In the genomic region with DNA sequence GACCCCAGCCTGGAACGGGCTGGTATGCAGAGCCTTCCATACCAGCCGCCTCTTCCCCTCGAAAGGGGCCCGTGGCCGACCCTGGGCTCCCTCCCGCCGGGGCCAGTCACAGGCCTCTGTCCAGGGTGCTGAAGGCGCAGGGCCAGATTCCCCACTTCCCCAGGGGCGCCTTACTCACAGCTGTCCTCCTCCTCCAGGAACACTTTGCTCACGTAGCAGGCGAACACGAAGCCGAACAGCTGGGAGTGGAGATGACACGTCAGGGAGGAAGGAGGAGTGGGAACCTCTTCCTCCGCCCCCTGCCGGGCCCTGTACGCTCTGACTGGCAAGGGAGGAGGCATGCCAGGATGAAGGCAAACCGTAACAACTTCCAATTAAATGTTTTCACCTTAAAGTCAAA, we compare ENCODE assay signal across 8 cellular contexts. TPM values are rescaled to one million over a fixed set of nuclear protein-coding genes. Genes with fewer than 3 reads are reported as not detected.
DNase-seq lines count a peak whose midpoint lies in the region; ATAC-seq and TF ChIP-seq lines count a peak whose summit lies in the region.

No MANE protein-coding gene starts in this region.

- peak overlapping the region; percentile 69 for H3K4me3 Mint-ChIP-seq in WTC11
- peak overlapping the region; percentile 52 for H3K4me3 Mint-ChIP-seq in chondrocyte (ENCODE audit: unreplicated experiment)

- H3K4me3 ChIP-seq in NB4 (ENCODE audit: low read depth, low read length) = no peak overlapping the region

- POLR2A ChIA-PET in WTC11 (lab: Charles Lee) = interaction anchor here (2.0 kb wide), 1 partner anchor 114 kb away, joined by 9 read pairs; a partner anchor contains a TSS

- H3K36me3 Mint-ChIP-seq in WTC11 (peaks cover 8% of the 10 kb centered on the region), chondrocyte (ENCODE audit: low read depth) (no peaks in the 10 kb centered on the region)

- peak; percentile 91 for DNase-seq in GM03348 (ENCODE audit: low spot score)
- peak; percentile 81 for DNase-seq in NB4 (ENCODE audit: low read depth)
- peak; percentile 90 for DNase-seq in WTC11 (ENCODE audit: low spot score)
- DNase-seq in chondrocyte (ENCODE audit: low spot score) = no peak
- DNase-seq in left kidney (ENCODE audit: low read depth, low spot score) = peak; percentile 98
- DNase-seq in stimulated activated CD4-positive, alpha-beta T cell treated with anti-CD3 and anti-CD28 coated beads, Interleukin-4, amount 100 ng/mL, for 24 hours = peak; percentile 43

- CTCF ChIA-PET in WTC11 (lab: Charles Lee) = interaction anchor here (0.6 to 5.0 kb wide), 26 partner anchors 10 to 367 kb away, joined by 3 to 69 read pairs (median 6); a partner anchor contains a TSS

- 0 out of 2 replicates have a peak, but pooled peaks cover 2% of the 10 kb centered on the region for H3K4me1 Mint-ChIP-seq in WTC11
- H3K4me1 Mint-ChIP-seq in chondrocyte (ENCODE audit: low read depth) = peaks cover 8% of the 10 kb centered on the region

- H3K27ac Mint-ChIP-seq in WTC11 = no peak overlapping the region
- no peak overlapping the region for H3K27ac Mint-ChIP-seq in chondrocyte (ENCODE audit: unreplicated experiment)

- TF ChIP-seq CTCF in NB4 (IDR thresholded peaks at IDR 0.05; ENCODE audit: low read depth, low read length) = no peak
- no peak for TF ChIP-seq CTCF in WTC11 (IDR thresholded peaks at IDR 0.05)
- peak; percentile 67 for TF ChIP-seq CTCF in chondrocyte (IDR thresholded peaks at IDR 0.05)

- no peak for TF ChIP-seq POLR2A in NB4 (IDR thresholded peaks at IDR 0.05; ENCODE audit: extremely low read depth, insufficient read length)

- peak; percentile 70 for ATAC-seq in WTC11
- ATAC-seq in HG03039 (IDR thresholded peaks at IDR 0.05; ENCODE audit: unreplicated experiment) = no peak
- no peak for ATAC-seq in GM21529 (IDR thresholded peaks at IDR 0.05; ENCODE audit: unreplicated experiment)

- H3K9me3 Mint-ChIP-seq in WTC11 (peaks cover 4% of the 10 kb centered on the region), chondrocyte (ENCODE audit: low read depth) (no peaks in the 10 kb centered on the region)

- H3K27me3 Mint-ChIP-seq in WTC11 (ENCODE audit: low read depth) (0 out of 2 replicates have a peak, but pooled peaks cover 4% of the 10 kb centered on the region), chondrocyte (ENCODE audit: low read depth) (peaks cover 6% of the 10 kb centered on the region)

TF ChIP-seq in WTC11, 78 proteins besides CTCF, POLR2A, EP300 and RAD21 (continues in another document):
- no peak for TF ChIP-seq ZNF423 (CRISPR knock-in tag; IDR thresholded peaks at IDR 0.05)
- TF ChIP-seq, protein P1, sequence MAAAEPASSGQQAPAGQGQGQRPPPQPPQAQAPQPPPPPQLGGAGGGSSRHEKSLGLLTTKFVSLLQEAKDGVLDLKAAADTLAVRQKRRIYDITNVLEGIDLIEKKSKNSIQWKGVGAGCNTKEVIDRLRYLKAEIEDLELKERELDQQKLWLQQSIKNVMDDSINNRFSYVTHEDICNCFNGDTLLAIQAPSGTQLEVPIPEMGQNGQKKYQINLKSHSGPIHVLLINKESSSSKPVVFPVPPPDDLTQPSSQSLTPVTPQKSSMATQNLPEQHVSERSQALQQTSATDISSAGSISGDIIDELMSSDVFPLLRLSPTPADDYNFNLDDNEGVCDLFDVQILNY (CRISPR knock-in tag; IDR thresholded peaks at IDR 0.05) = no peak
- TF ChIP-seq, protein P2, sequence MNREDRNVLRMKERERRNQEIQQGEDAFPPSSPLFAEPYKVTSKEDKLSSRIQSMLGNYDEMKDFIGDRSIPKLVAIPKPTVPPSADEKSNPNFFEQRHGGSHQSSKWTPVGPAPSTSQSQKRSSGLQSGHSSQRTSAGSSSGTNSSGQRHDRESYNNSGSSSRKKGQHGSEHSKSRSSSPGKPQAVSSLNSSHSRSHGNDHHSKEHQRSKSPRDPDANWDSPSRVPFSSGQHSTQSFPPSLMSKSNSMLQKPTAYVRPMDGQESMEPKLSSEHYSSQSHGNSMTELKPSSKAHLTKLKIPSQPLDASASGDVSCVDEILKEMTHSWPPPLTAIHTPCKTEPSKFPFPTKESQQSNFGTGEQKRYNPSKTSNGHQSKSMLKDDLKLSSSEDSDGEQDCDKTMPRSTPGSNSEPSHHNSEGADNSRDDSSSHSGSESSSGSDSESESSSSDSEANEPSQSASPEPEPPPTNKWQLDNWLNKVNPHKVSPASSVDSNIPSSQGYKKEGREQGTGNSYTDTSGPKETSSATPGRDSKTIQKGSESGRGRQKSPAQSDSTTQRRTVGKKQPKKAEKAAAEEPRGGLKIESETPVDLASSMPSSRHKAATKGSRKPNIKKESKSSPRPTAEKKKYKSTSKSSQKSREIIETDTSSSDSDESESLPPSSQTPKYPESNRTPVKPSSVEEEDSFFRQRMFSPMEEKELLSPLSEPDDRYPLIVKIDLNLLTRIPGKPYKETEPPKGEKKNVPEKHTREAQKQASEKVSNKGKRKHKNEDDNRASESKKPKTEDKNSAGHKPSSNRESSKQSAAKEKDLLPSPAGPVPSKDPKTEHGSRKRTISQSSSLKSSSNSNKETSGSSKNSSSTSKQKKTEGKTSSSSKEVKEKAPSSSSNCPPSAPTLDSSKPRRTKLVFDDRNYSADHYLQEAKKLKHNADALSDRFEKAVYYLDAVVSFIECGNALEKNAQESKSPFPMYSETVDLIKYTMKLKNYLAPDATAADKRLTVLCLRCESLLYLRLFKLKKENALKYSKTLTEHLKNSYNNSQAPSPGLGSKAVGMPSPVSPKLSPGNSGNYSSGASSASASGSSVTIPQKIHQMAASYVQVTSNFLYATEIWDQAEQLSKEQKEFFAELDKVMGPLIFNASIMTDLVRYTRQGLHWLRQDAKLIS (CRISPR knock-in tag; IDR thresholded peaks at IDR 0.05; ENCODE audit: borderline replicate concordance) = no peak
- TF ChIP-seq, protein P3, sequence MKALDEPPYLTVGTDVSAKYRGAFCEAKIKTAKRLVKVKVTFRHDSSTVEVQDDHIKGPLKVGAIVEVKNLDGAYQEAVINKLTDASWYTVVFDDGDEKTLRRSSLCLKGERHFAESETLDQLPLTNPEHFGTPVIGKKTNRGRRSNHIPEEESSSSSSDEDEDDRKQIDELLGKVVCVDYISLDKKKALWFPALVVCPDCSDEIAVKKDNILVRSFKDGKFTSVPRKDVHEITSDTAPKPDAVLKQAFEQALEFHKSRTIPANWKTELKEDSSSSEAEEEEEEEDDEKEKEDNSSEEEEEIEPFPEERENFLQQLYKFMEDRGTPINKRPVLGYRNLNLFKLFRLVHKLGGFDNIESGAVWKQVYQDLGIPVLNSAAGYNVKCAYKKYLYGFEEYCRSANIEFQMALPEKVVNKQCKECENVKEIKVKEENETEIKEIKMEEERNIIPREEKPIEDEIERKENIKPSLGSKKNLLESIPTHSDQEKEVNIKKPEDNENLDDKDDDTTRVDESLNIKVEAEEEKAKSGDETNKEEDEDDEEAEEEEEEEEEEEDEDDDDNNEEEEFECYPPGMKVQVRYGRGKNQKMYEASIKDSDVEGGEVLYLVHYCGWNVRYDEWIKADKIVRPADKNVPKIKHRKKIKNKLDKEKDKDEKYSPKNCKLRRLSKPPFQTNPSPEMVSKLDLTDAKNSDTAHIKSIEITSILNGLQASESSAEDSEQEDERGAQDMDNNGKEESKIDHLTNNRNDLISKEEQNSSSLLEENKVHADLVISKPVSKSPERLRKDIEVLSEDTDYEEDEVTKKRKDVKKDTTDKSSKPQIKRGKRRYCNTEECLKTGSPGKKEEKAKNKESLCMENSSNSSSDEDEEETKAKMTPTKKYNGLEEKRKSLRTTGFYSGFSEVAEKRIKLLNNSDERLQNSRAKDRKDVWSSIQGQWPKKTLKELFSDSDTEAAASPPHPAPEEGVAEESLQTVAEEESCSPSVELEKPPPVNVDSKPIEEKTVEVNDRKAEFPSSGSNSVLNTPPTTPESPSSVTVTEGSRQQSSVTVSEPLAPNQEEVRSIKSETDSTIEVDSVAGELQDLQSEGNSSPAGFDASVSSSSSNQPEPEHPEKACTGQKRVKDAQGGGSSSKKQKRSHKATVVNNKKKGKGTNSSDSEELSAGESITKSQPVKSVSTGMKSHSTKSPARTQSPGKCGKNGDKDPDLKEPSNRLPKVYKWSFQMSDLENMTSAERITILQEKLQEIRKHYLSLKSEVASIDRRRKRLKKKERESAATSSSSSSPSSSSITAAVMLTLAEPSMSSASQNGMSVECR (CRISPR knock-in tag; IDR thresholded peaks at IDR 0.05; ENCODE audit: borderline replicate concordance) = peak; percentile 90
- peak; percentile 84; the same call in 1 of the 2 replicates for TF ChIP-seq SMAD3 (CRISPR knock-in tag; IDR thresholded peaks at IDR 0.05; ENCODE audit: borderline replicate concordance)
- TF ChIP-seq TEAD4 (CRISPR knock-in tag; IDR thresholded peaks at IDR 0.05) = no peak
- TF ChIP-seq TP53 (CRISPR knock-in tag; IDR thresholded peaks at IDR 0.05) = no peak
- TF ChIP-seq, protein P4, sequence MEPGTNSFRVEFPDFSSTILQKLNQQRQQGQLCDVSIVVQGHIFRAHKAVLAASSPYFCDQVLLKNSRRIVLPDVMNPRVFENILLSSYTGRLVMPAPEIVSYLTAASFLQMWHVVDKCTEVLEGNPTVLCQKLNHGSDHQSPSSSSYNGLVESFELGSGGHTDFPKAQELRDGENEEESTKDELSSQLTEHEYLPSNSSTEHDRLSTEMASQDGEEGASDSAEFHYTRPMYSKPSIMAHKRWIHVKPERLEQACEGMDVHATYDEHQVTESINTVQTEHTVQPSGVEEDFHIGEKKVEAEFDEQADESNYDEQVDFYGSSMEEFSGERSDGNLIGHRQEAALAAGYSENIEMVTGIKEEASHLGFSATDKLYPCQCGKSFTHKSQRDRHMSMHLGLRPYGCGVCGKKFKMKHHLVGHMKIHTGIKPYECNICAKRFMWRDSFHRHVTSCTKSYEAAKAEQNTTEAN (CRISPR knock-in tag; IDR thresholded peaks at IDR 0.05) = 0 out of 2 replicates have a peak, but pooled peaks have one; percentile 56
- no peak for TF ChIP-seq NR3C1 (CRISPR knock-in tag; conservative IDR thresholded peaks at IDR 0.05; ENCODE audit: low read depth)

RNA-seq across cellular contexts. Expression of a gene that starts 57.3 kb away (rescaled TPM):
- total RNA-seq in WTC11 (2021) (34.0 to 36.8 TPM (median 35.3 TPM) in 3 replicates), chondrocyte (2.9 to 3.8 TPM (median 3.5 TPM) in 3 replicates)
